ENCODE assay signal across 8 cellular contexts in genomic region chr12:109433618-109434017, GRCh38. TPM values are rescaled to one million over a fixed set of nuclear protein-coding genes. Genes with fewer than 3 reads are reported as not detected.
DNase-seq lines count a peak whose midpoint lies in the region; ATAC-seq, FAIRE-seq and TF ChIP-seq lines count a peak whose summit lies in the region.

No MANE protein-coding gene starts in this region.

- no peak for TF ChIP-seq EP300 in tibial nerve (IDR thresholded peaks at IDR 0.05)

- peaks cover 5% of the 10 kb centered on the region; the same call in 1 of the 2 replicates for H3K9me3 Mint-ChIP-seq in WTC11
- H3K9me3 Mint-ChIP-seq in type B pancreatic cell: peaks cover 4% of the 10 kb centered on the region

- H3K27me3 ChIP-seq in mammary epithelial cell (ENCODE audit: insufficient read depth, low read length) (no peaks in the 10 kb centered on the region), breast epithelium (no peaks in the 10 kb centered on the region), keratinocyte (ENCODE audit: control insufficient read depth, extremely low read depth, insufficient read depth, low read length) (no peaks in the 10 kb centered on the region), tibial nerve (no peaks in the 10 kb centered on the region)

- TF ChIP-seq POLR2A in breast epithelium (IDR thresholded peaks at IDR 0.05) (no peak), tibial nerve (IDR thresholded peaks at IDR 0.05) (no peak)

- in situ Hi-C loops in mammary epithelial cell (cut with MboI; ENCODE audit: low sequenced_read_pairs in 2 of 2): no loop called here

- dilution Hi-C loops in mammary epithelial cell (cut with HindIII; ENCODE audit: low sequenced_read_pairs) (no loop called here), keratinocyte (cut with MboI; ENCODE audit: extremely low pct_ligation_motif_present, low sequenced_read_pairs) (no loop called here)

- CTCF ChIA-PET in mammary epithelial cell (lab: Charles Lee; ENCODE audit: low non-redundant PET) (interaction anchor here (0.5 kb wide), 1 partner anchor 982 kb away, joined by 3 read pairs; no protein-coding TSS in a partner anchor), WTC11 (lab: Charles Lee) (interaction anchor here (1.0 to 5.4 kb wide), 21 partner anchors 8 to 342 kb away, joined by 3 to 52 read pairs (median 7); partner anchors contain the start of genes KCTD10, MMAB, MVK and UBE3B)

- H3K79me2 ChIP-seq in mammary epithelial cell (ENCODE audit: insufficient read depth, low read length): no peaks in the 10 kb centered on the region
- no peaks in the 10 kb centered on the region for H3K79me2 ChIP-seq in keratinocyte (ENCODE audit: control insufficient read depth, insufficient read depth, low read length)

- TF ChIP-seq CTCF in mammary epithelial cell (conservative IDR thresholded peaks at IDR 0.05 in 1 of 2, IDR thresholded peaks at IDR 0.05 in 1 of 2; ENCODE audit: extremely low read depth in 1 of 2, insufficient read depth in 1 of 2, low read depth in 1 of 2, low read length in 2 of 2) (peak; percentile 23 to 29), breast epithelium (IDR thresholded peaks at IDR 0.05) (no peak), WTC11 (IDR thresholded peaks at IDR 0.05) (peak; percentile 64), keratinocyte (optimal IDR thresholded peaks at IDR 0.05 in 1 of 3, IDR thresholded peaks at IDR 0.05 in 1 of 3, conservative IDR thresholded peaks at IDR 0.05 in 1 of 3; ENCODE audit: extremely low read depth in 1 of 3, insufficient read depth in 2 of 3, low read length in 3 of 3) (peak in 2 of 3 experiments; percentile 14), type B pancreatic cell (conservative IDR thresholded peaks at IDR 0.05) (peak; percentile 64), tibial nerve (IDR thresholded peaks at IDR 0.05) (peak in 2 of 5 experiments; percentile 7 to 25)

- 74% methylated on average over 4 of the region's 4 CpGs for WGBS in mammary epithelial cell (ENCODE audit: low coverage, missing lambda C conversion rate)
- 39 to 48% methylated on average over 4 of the region's 4 CpGs for whole genome bisulfite sequencing in tibial nerve, 2 donors

- H3K4me1 Mint-ChIP-seq in WTC11 (peaks cover 52% of the 10 kb centered on the region), type B pancreatic cell (ENCODE audit: unreplicated experiment) (peaks cover 16% of the 10 kb centered on the region)

- H3K27ac ChIP-seq in mammary epithelial cell (ENCODE audit: insufficient read depth, low read depth, low read length) (no peak overlapping the region), breast epithelium (peak overlapping the region in 1 of 2 donors; percentile 22), keratinocyte (ENCODE audit: control insufficient read depth, insufficient read depth, low read length) (no peak overlapping the region), tibial nerve (no peak overlapping the region)

- H3K27me3 Mint-ChIP-seq in WTC11 (ENCODE audit: low read depth) (0 out of 2 replicates have a peak, but pooled peaks cover 3% of the 10 kb centered on the region), type B pancreatic cell (peaks cover 3% of the 10 kb centered on the region)

- BruUV-seq in mammary epithelial cell (replicated peaks; lab: Mats Ljungman, UMichigan): no TSS peak

- no peak for FAIRE-seq in keratinocyte (lab: Jason Lieb, UNC)

- peak; percentile 74 for ATAC-seq in WTC11

- DNase-seq in mammary epithelial cell: no peak
- no peak for DNase-seq in breast epithelium (ENCODE audit: low spot score in 2 of 2)
- DNase-seq in WTC11 (ENCODE audit: low spot score): peak; percentile 64
- DNase-seq in keratinocyte (ENCODE audit: low read depth, low spot score): no peak
- no peak for DNase-seq in type B pancreatic cell (ENCODE audit: extremely low spot score, unreplicated experiment)
- no peak for DNase-seq in tibial nerve (ENCODE audit: low spot score in 2 of 2)
- DNase-seq in SW 1271 (lab: John Stamatoyannopoulos, UW): no peak
- no peak for DNase-seq in hypothalamus (lab: John Stamatoyannopoulos, UW)

- H3K4me1 ChIP-seq in mammary epithelial cell (ENCODE audit: insufficient read depth, low read length) (peaks cover 6% of the 10 kb centered on the region), breast epithelium (no peaks in the 10 kb centered on the region), keratinocyte (ENCODE audit: control insufficient read depth, extremely low read depth, insufficient read depth, low read length) (peaks cover 5% of the 10 kb centered on the region), tibial nerve (peaks cover 0 to 13% (median 4%) of the 10 kb centered on the region in 4 donors)

- no peaks in the 10 kb centered on the region for H4K20me1 ChIP-seq in mammary epithelial cell (ENCODE audit: insufficient read depth, low read length)
- no peaks in the 10 kb centered on the region for H4K20me1 ChIP-seq in keratinocyte (ENCODE audit: control insufficient read depth, extremely low read depth, insufficient read depth, low read length)

- POLR2A ChIA-PET in WTC11 (lab: Charles Lee): interaction anchor here (0.6 kb wide), 2 partner anchors 28 to 44 kb away, joined by 3 read pairs; partner anchors contain the start of genes KCTD10 and UBE3B

- H2AFZ ChIP-seq in mammary epithelial cell (ENCODE audit: low read depth, low read length): no peak overlapping the region
- H2AFZ ChIP-seq in keratinocyte (ENCODE audit: control insufficient read depth, low read length): no peak overlapping the region

- no peaks in the 10 kb centered on the region for H3K9me3 ChIP-seq in mammary epithelial cell (replicated peaks; ENCODE audit: insufficient read depth, low read length)
- H3K9me3 ChIP-seq in breast epithelium: no peaks in the 10 kb centered on the region
- H3K9me3 ChIP-seq in keratinocyte (ENCODE audit: control insufficient read depth, low read depth, low read length): no peaks in the 10 kb centered on the region
- H3K9me3 ChIP-seq in tibial nerve: no peaks in the 10 kb centered on the region

- H3K4me2 ChIP-seq in mammary epithelial cell (ENCODE audit: insufficient read depth, low read depth, low read length) (no peak overlapping the region), keratinocyte (ENCODE audit: control insufficient read depth, extremely low read depth, insufficient read depth, low read depth, low read length) (no peak overlapping the region)

- H3K4me3 Mint-ChIP-seq in WTC11 (no peak overlapping the region), type B pancreatic cell (no peak overlapping the region)

- H3K9ac ChIP-seq in mammary epithelial cell (ENCODE audit: insufficient read depth, low read length) (no peak overlapping the region), keratinocyte (ENCODE audit: control insufficient read depth, extremely low read depth, insufficient read depth, low read length) (no peak overlapping the region)

- H3K4me3 ChIP-seq in mammary epithelial cell (replicated peaks in 1 of 3; ENCODE audit: insufficient read depth in 1 of 3, low read depth in 2 of 3, low read length in 3 of 3) (no peak overlapping the region), breast epithelium (no peak overlapping the region), keratinocyte (ENCODE audit: control insufficient read depth in 2 of 3, extremely low read depth in 1 of 3, insufficient read depth in 2 of 3, low read depth in 1 of 3, low read length in 3 of 3) (no peak overlapping the region), tibial nerve (no peak overlapping the region)

- H3K9me1 ChIP-seq in keratinocyte (ENCODE audit: control insufficient read depth, extremely low read depth, insufficient read depth, low read length): no peaks in the 10 kb centered on the region

- H3K36me3 ChIP-seq in mammary epithelial cell (ENCODE audit: insufficient read depth, low read length): no peaks in the 10 kb centered on the region
- no peaks in the 10 kb centered on the region for H3K36me3 ChIP-seq in breast epithelium
- no peaks in the 10 kb centered on the region for H3K36me3 ChIP-seq in keratinocyte (ENCODE audit: control insufficient read depth in 2 of 2, extremely low read depth in 1 of 2, insufficient read depth in 2 of 2, low read length in 2 of 2)
- no peaks in the 10 kb centered on the region for H3K36me3 ChIP-seq in tibial nerve

- intact Hi-C loops in mammary epithelial cell (cut with micrococcal nuclease): loop anchor here (1.0 to 2.0 kb wide), 2 partner anchors 64 to 85 kb away; no protein-coding TSS in a partner anchor
- intact Hi-C loops in breast epithelium (cut with DNase I; ENCODE audit: low total_unique reads): loop anchor here (2.0 kb wide), 1 partner anchor 37 kb away; no protein-coding TSS in a partner anchor

- H3K36me3 Mint-ChIP-seq in WTC11 (no peaks in the 10 kb centered on the region), type B pancreatic cell (no peaks in the 10 kb centered on the region)

- H3K27ac Mint-ChIP-seq in WTC11 (peak overlapping the region; percentile 58; the same call in 1 of the 2 replicates), type B pancreatic cell (no peak overlapping the region)

RNA-seq across cellular contexts. Expression of gene KCTD10, which starts 43.5 kb away (rescaled TPM):
- 100 to 1,000 TPM in 1 of 2 donors, 10 to 100 TPM in 1; 71.2 to 125 TPM for total RNA-seq in mammary epithelial cell
- 72.5 TPM for polyA plus RNA-seq in mammary epithelial cell
- polyA minus RNA-seq in mammary epithelial cell: 126 TPM
- total RNA-seq in breast epithelium: 10 to 100 TPM; 65.3 to 86.2 (median 70.4) TPM
- total RNA-seq in WTC11 (2021): 35.1 to 44.7 TPM (median 37.6 TPM) in 3 replicates
- polyA plus RNA-seq in keratinocyte: 84.5 to 128 TPM (median 107 TPM) in 3 replicates
- polyA plus RNA-seq in keratinocyte (2011; ENCODE audit: low read depth): 30.5 TPM
- 101 and 133 TPM in 2 replicates for polyA plus RNA-seq in keratinocyte (2011; cell fraction: cytosol; rRNA removed)
- polyA plus RNA-seq in keratinocyte (2011; cell fraction: nucleus; rRNA removed): 140 and 149 TPM in 2 replicates
- polyA plus RNA-seq in keratinocyte (2012; ENCODE audit: low replicate concordance): 31.4 and 73.7 TPM in 2 replicates
- polyA minus RNA-seq in keratinocyte: 155 to 268 TPM (median 173 TPM) in 3 replicates
- 80.2 TPM for polyA minus RNA-seq in keratinocyte (2011; cell fraction: cytosol; rRNA and poly(A)+ RNA removed)
- 127 and 165 TPM in 2 replicates for polyA minus RNA-seq in keratinocyte (2011; cell fraction: nucleus; rRNA and poly(A)+ RNA removed)
- total RNA-seq in type B pancreatic cell (ENCODE audit: low replicate concordance): 47.4 and 47.5 TPM in 2 replicates
- total RNA-seq in tibial nerve: 10 to 100 TPM; 58.6 to 77.7 (median 67.2) TPM

RNA-seq across cellular contexts. Expression of gene UBE3B, which starts 43.8 kb away (rescaled TPM):
- total RNA-seq in mammary epithelial cell (10 to 100 TPM; 31.2 to 53.7 TPM), breast epithelium (10 to 100 TPM; 34.7 to 54.7 (median 47.7) TPM), WTC11 (2021) (28.9 to 32.2 TPM (median 29.3 TPM) in 3 replicates), type B pancreatic cell (ENCODE audit: low replicate concordance) (41.3 and 41.8 TPM in 2 replicates), tibial nerve (10 to 100 TPM; 51.0 to 93.5 (median 78.9) TPM)
- polyA plus RNA-seq in mammary epithelial cell (21.5 TPM), keratinocyte (22.4 to 29.1 TPM (median 27.1 TPM) in 3 replicates)
- polyA minus RNA-seq in mammary epithelial cell (103 TPM), keratinocyte (40.6 to 54.8 TPM (median 40.8 TPM) in 3 replicates)
- 10.6 TPM for polyA plus RNA-seq in keratinocyte (2011; ENCODE audit: low read depth)
- polyA plus RNA-seq in keratinocyte (2011; cell fraction: cytosol; rRNA removed): 18.1 and 22.7 TPM in 2 replicates
- 58.6 and 60.0 TPM in 2 replicates for polyA plus RNA-seq in keratinocyte (2011; cell fraction: nucleus; rRNA removed)
- 13.4 and 18.3 TPM in 2 replicates for polyA plus RNA-seq in keratinocyte (2012; ENCODE audit: low replicate concordance)
- polyA minus RNA-seq in keratinocyte (2011; cell fraction: cytosol; rRNA and poly(A)+ RNA removed): 20.5 TPM
- 41.7 and 66.0 TPM in 2 replicates for polyA minus RNA-seq in keratinocyte (2011; cell fraction: nucleus; rRNA and poly(A)+ RNA removed)

Comparison
In these comparisons a context has a peak if more than half of its experiments do, and no peak if none do; other contexts are left out.
1. CTCF ChIP-seq: peak in mammary epithelial cell (2 of 2), WTC11 (single experiment), keratinocyte (2 of 3) and type B pancreatic cell (single experiment); none in breast epithelium (0 of 3).